In the genomic region with DNA sequence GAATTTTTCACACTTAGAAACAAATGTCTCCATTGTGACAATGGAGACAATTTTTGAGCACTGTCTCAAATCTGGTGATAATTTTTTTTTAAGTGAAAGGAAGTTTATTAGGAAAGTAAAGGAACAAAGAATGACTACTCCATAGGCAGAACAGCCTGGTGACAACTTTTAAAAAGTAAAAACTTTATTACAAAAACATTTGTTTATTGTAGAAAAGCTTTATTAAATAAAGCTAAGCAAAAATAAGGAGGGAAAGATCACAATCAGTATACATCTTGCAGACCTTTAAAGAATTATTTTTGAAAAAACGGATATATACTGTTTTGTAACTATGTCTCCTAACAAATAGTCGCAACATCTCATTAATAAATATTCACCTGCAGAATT, we compare ENCODE assay signal across 8 cellular contexts. TPM values are rescaled to one million over a fixed set of nuclear protein-coding genes. Genes with fewer than 3 reads are reported as not detected.
DNase-seq lines count a peak whose midpoint lies in the region; ATAC-seq and TF ChIP-seq lines count a peak whose summit lies in the region.

No MANE protein-coding gene starts in this region.

- H3K4me1 ChIP-seq in PC-9 (replicated peaks; ENCODE audit: insufficient read depth): peaks cover 20% of the 10 kb centered on the region
- no peaks in the 10 kb centered on the region for H3K4me1 ChIP-seq in trophoblast cell (ENCODE audit: control insufficient read depth in 1 of 2, insufficient read depth in 2 of 2, low read length in 2 of 2)

- H3K9me3 ChIP-seq in PC-9 (ENCODE audit: insufficient read depth, low read depth) (no peaks in the 10 kb centered on the region), trophoblast cell (ENCODE audit: insufficient read depth, low read depth, low read length) (no peaks in the 10 kb centered on the region)

- H3K4me2 ChIP-seq in PC-9 (peak overlapping the region; percentile 88), trophoblast cell (ENCODE audit: low read length) (peak overlapping the region; percentile 62)

- no peak overlapping the region for H4K91ac ChIP-seq in trophoblast cell (ENCODE audit: low read depth, low read length)

- H3K36me3 Mint-ChIP-seq in Calu3 (ENCODE audit: insufficient read depth, unreplicated experiment): peaks cover 17% of the 10 kb centered on the region

- H3K27me3 ChIP-seq in PC-9 (ENCODE audit: insufficient read depth, low read depth): no peaks in the 10 kb centered on the region
- no peaks in the 10 kb centered on the region for H3K27me3 ChIP-seq in trophoblast cell (ENCODE audit: insufficient read depth, low read length)

- no peak overlapping the region for H3K18ac ChIP-seq in trophoblast cell (ENCODE audit: low read length)

- peak overlapping the region; percentile 33 for H3K27ac Mint-ChIP-seq in Calu3 (ENCODE audit: unreplicated experiment)

- H3K36me3 ChIP-seq in PC-9 (ENCODE audit: low read depth) (0 out of 2 replicates have a peak, but pooled peaks cover 5% of the 10 kb centered on the region), trophoblast cell (ENCODE audit: control insufficient read depth in 1 of 2, insufficient read depth in 2 of 2, low read length in 2 of 2) (no peaks in the 10 kb centered on the region)

- peaks cover 9% of the 10 kb centered on the region; the same call in 1 of the 2 replicates for H3F3A ChIP-seq in PC-9 (ENCODE audit: insufficient read depth, low read depth)

- POLR2A ChIA-PET in PC-9 (lab: Charles Lee; ENCODE audit: unreplicated experiment): no interaction called here

- H3K23ac ChIP-seq in trophoblast cell (ENCODE audit: low read length): no peak overlapping the region

- no peak overlapping the region for H2BK5ac ChIP-seq in trophoblast cell (ENCODE audit: low read depth, low read length, poor library complexity)

- H3K9me3 Mint-ChIP-seq in Calu3 (ENCODE audit: low read depth, unreplicated experiment): no peaks in the 10 kb centered on the region

- peaks cover 13% of the 10 kb centered on the region for H3K79me2 ChIP-seq in PC-9 (ENCODE audit: low read depth)
- no peaks in the 10 kb centered on the region for H3K79me2 ChIP-seq in trophoblast cell (ENCODE audit: control insufficient read depth, insufficient read depth, low read length, poor library complexity)

- peaks cover 11% of the 10 kb centered on the region for H3K4me1 Mint-ChIP-seq in Calu3 (ENCODE audit: low read depth, unreplicated experiment)

- no CpG with 5 or more reads among the region's 2 CpGs for WGBS in trophoblast cell (ENCODE audit: extremely low coverage, insufficient coverage, insufficient read length)

- H4K8ac ChIP-seq in trophoblast cell (ENCODE audit: low read depth, low read length): no peak overlapping the region

- intact Hi-C loops in Calu3 (cut with micrococcal nuclease; ENCODE audit: unreplicated experiment) (no loop called here), PC-9 (cut with micrococcal nuclease; ENCODE audit: unreplicated experiment) (no loop called here), head of caudate nucleus (cut with DNase I) (no loop called here)

- H3K27ac ChIP-seq in PC-9 (peak overlapping the region; percentile 71), trophoblast cell (ENCODE audit: low read depth, low read length) (no peak overlapping the region)

- H3K27me3 Mint-ChIP-seq in Calu3 (ENCODE audit: unreplicated experiment): no peaks in the 10 kb centered on the region

- peak overlapping the region; percentile 92 for H3K4me3 Mint-ChIP-seq in Calu3 (ENCODE audit: low read depth, unreplicated experiment)

- no peak overlapping the region for H4K12ac ChIP-seq in trophoblast cell (ENCODE audit: low read depth, low read length)

- no peak overlapping the region for H3K4ac ChIP-seq in trophoblast cell (ENCODE audit: low read depth, low read length)

- no peak overlapping the region for H3K9ac ChIP-seq in trophoblast cell (ENCODE audit: low read length)

- peaks cover 5% of the 10 kb centered on the region for H3K79me1 ChIP-seq in trophoblast cell (ENCODE audit: low read length)

- CTCF ChIA-PET in Calu3 (lab: Charles Lee) (no interaction called here), PC-9 (lab: Charles Lee) (no interaction called here)

- H3K4me3 ChIP-seq in PC-9: peak overlapping the region; percentile 63
- peak overlapping the region; percentile 71 for H3K4me3 ChIP-seq in epithelial cell of proximal tubule (ENCODE audit: low read depth, low read length)
- no peak overlapping the region for H3K4me3 ChIP-seq in trophoblast cell (ENCODE audit: low read depth, low read length)

- DNase-seq in Calu3 (no peak), PC-9 (no peak), epithelial cell of proximal tubule (ENCODE audit: low read depth) (no peak), trophoblast cell (no peak), NCI-H2171 (lab: John Stamatoyannopoulos, UW) (no peak), head of caudate nucleus (no peak), NCI-H2227 (lab: John Stamatoyannopoulos, UW; ENCODE audit: unreplicated experiment) (no peak)

- ATAC-seq in HG03521 (IDR thresholded peaks at IDR 0.05; ENCODE audit: unreplicated experiment): no peak

- H2AK5ac ChIP-seq in trophoblast cell (ENCODE audit: low read length): no peak overlapping the region

- TF ChIP-seq CTCF in Calu3 (IDR thresholded peaks at IDR 0.05; ENCODE audit: unreplicated experiment): no peak
- TF ChIP-seq CTCF in PC-9 (conservative IDR thresholded peaks at IDR 0.05): no peak
- TF ChIP-seq CTCF in epithelial cell of proximal tubule (conservative IDR thresholded peaks at IDR 0.05; ENCODE audit: low read depth, low read length): no peak

- H3K14ac ChIP-seq in trophoblast cell (ENCODE audit: low read length): no peak overlapping the region

- H2BK12ac ChIP-seq in trophoblast cell (ENCODE audit: low read length): no peak overlapping the region

- no peaks in the 10 kb centered on the region for H3K9me2 ChIP-seq in PC-9 (ENCODE audit: insufficient read depth)

- no peak overlapping the region for H2BK120ac ChIP-seq in trophoblast cell (ENCODE audit: insufficient read depth, low read length, poor library complexity)

- TSS peak; percentile 89 for BruUV-seq in Calu3 (replicated peaks; lab: Mats Ljungman, UMichigan)
- no TSS peak for BruUV-seq in PC-9 (replicated peaks; lab: Mats Ljungman, UMichigan)

- peak overlapping the region; percentile 96 for H2AFZ ChIP-seq in PC-9
- H2AFZ ChIP-seq in trophoblast cell (ENCODE audit: insufficient read depth, low read length, poor library complexity): no peak overlapping the region

- no peaks in the 10 kb centered on the region for H4K20me1 ChIP-seq in PC-9 (ENCODE audit: insufficient read depth)

RNA-seq across cellular contexts. Expression of a gene that starts 0.7 kb away (rescaled TPM):
- 13.6 and 18.4 TPM in 2 replicates for total RNA-seq in Calu3 (2022)
- total RNA-seq in PC-9 (2021): 11.6 and 13.8 TPM in 2 replicates
- 7.8 and 10.3 TPM in 2 replicates for total RNA-seq in epithelial cell of proximal tubule
- polyA plus RNA-seq in trophoblast cell (2013): 3.3 and 3.6 TPM in 2 replicates

RNA-seq across cellular contexts. Expression of a gene that starts 6.0 kb away (rescaled TPM):
- total RNA-seq in Calu3 (2022) (40.3 and 43.5 TPM in 2 replicates), PC-9 (2021) (26.3 and 29.4 TPM in 2 replicates), epithelial cell of proximal tubule (18.3 and 26.5 TPM in 2 replicates)
- polyA plus RNA-seq in trophoblast cell (2013): 11.6 and 12.0 TPM in 2 replicates
